25 cellular contexts compared by ENCODE assay signal in genomic region chr12:32471601-32472001, GRCh38.
DNase-seq lines count a peak whose midpoint lies in the region; ATAC-seq and TF ChIP-seq lines count a peak whose summit lies in the region.
"Had no signal": no experiment of that assay in that cellular context is flagged by ENCODE, and none has a peak within 500 bp of the region (broad histone marks: within the 10 kb centered on the region; RNA-seq: fewer than 3 reads in every experiment).

No MANE protein-coding gene starts in this region.

- in situ Hi-C loops in GM13976 (cut with MboI; ENCODE audit: low sequenced_read_pairs, unreplicated experiment), result loop anchor here (25.0 kb wide), 1 partner anchor 1541 kb away; the partner anchor contains the start of gene ALG10

- peaks cover 14% of the 10 kb centered on the region for H3K36me3 ChIP-seq in RWPE2 (ENCODE audit: low read depth)
- H3K36me3 ChIP-seq: BLaER1, MG63, sigmoid colon, stomach, thyroid gland had no signal

- peak overlapping the region; percentile 28 for H3K27ac Mint-ChIP-seq in glutamatergic neuron (ENCODE audit: unreplicated experiment)
- H3K27ac Mint-ChIP-seq: activated CD8-positive, alpha-beta T cell treated with anti-CD3 and anti-CD28 coated beads, Interleukin-2, amount 10 ng/mL, durations not matched to agents 7 days and 5 days; activated naive CD8-positive, alpha-beta T cell treated with anti-CD3 and anti-CD28 coated beads for 36 hours; T-helper 17 cell had no signal

- H3K4me1 ChIP-seq in RWPE2 (ENCODE audit: insufficient read depth, poor library complexity, severe bottlenecking), result no peaks in the 10 kb centered on the region
- H3K4me1 ChIP-seq: sigmoid colon had no signal

- H3K9me3 ChIP-seq in RWPE2 (ENCODE audit: severe bottlenecking), result no peaks in the 10 kb centered on the region
- H3K9me3 ChIP-seq: MG63, sigmoid colon, SK-N-SH, stomach, thyroid gland had no signal

- peak; percentile 29; the same call in 1 of the 3 replicates for ATAC-seq in RWPE2 (ENCODE audit: low read depth)
- ATAC-seq: activated CD8-positive, alpha-beta T cell treated with anti-CD3 and anti-CD28 coated beads, Interleukin-2, amount 10 ng/mL, durations not matched to agents 7 days and 5 days; T-helper 17 cell had no signal

- no peaks in the 10 kb centered on the region for H3K27me3 Mint-ChIP-seq in glutamatergic neuron (ENCODE audit: unreplicated experiment)
- H3K27me3 Mint-ChIP-seq: activated naive CD8-positive, alpha-beta T cell treated with anti-CD3 and anti-CD28 coated beads for 36 hours; T-helper 17 cell had no signal

- no peak overlapping the region for H3K4me3 Mint-ChIP-seq in glutamatergic neuron (ENCODE audit: unreplicated experiment)
- H3K4me3 Mint-ChIP-seq: activated CD8-positive, alpha-beta T cell treated with anti-CD3 and anti-CD28 coated beads, Interleukin-2, amount 10 ng/mL, durations not matched to agents 7 days and 5 days; activated naive CD8-positive, alpha-beta T cell treated with anti-CD3 and anti-CD28 coated beads for 36 hours; T-helper 17 cell had no signal

- peaks cover 10% of the 10 kb centered on the region for H3K4me1 Mint-ChIP-seq in glutamatergic neuron (ENCODE audit: low read depth, unreplicated experiment)
- H3K4me1 Mint-ChIP-seq: T-helper 17 cell had no signal

- H3K4me3 ChIP-seq in RWPE2 (ENCODE audit: severe bottlenecking), result no peak overlapping the region
- H3K4me3 ChIP-seq: BLaER1, lung, MG63, sigmoid colon, stomach, thyroid gland had no signal

- peak; percentile 26 for DNase-seq in GM13976 (ENCODE audit: low spot score)
- DNase-seq in RWPE2 (ENCODE audit: low spot score), result no peak
- no peak for DNase-seq in glutamatergic neuron
- peak; percentile 88 for DNase-seq in renal cortical epithelial cell (ENCODE audit: low read depth)
- no peak for DNase-seq in stimulated activated CD4-positive, alpha-beta T cell treated with anti-CD3 and anti-CD28 coated beads, Interleukin-4, amount 100 ng/mL, for 24 hours
- DNase-seq in NCI-H446 (lab: John Stamatoyannopoulos, UW), result no peak
- no peak for DNase-seq in NCI-H2227 treated with DMSO at 0.1 percent for 48 hours (lab: John Stamatoyannopoulos, UW)
- DNase-seq: activated CD4-positive, alpha-beta T cell treated with anti-CD3 and anti-CD28 coated beads for 1 hour; activated CD8-positive, alpha-beta T cell treated with anti-CD3 and anti-CD28 coated beads, Interleukin-2, amount 10 ng/mL, durations not matched to agents 7 days and 5 days; activated effector memory CD4-positive, alpha-beta T cell treated with anti-CD3 and anti-CD28 coated beads, Interleukin-2, amount 50 U/mL, for 16 hours; activated naive CD8-positive, alpha-beta T cell treated with anti-CD3 and anti-CD28 coated beads for 36 hours; aorta; dermis blood vessel endothelial cell; GDM1; MG63; NCI-H2029; NCI-H748 treated with DMSO at 0.1 percent for 48 hours; sigmoid colon; SK-N-SH; stimulated activated CD8-positive, alpha-beta memory T cell treated with anti-CD3 and anti-CD28 coated beads, Interleukin-4, amount 100 ng/mL, for 48 hours; stomach; T-helper 17 cell; thyroid gland had no signal

- no peaks in the 10 kb centered on the region for H3K36me3 Mint-ChIP-seq in glutamatergic neuron (ENCODE audit: unreplicated experiment)
- H3K36me3 Mint-ChIP-seq: activated naive CD8-positive, alpha-beta T cell treated with anti-CD3 and anti-CD28 coated beads for 36 hours had no signal

- no peak overlapping the region for H3K27ac ChIP-seq in RWPE2 (ENCODE audit: poor library complexity, severe bottlenecking)
- H3K27ac ChIP-seq: sigmoid colon, stomach, thyroid gland had no signal

- no peaks in the 10 kb centered on the region for H3K27me3 ChIP-seq in RWPE2 (ENCODE audit: insufficient read depth, poor library complexity, severe bottlenecking)
- H3K27me3 ChIP-seq: BLaER1, MG63, sigmoid colon, stomach, thyroid gland had no signal

- TF ChIP-seq CTCF in GM13976 (IDR thresholded peaks at IDR 0.05; ENCODE audit: borderline replicate concordance, control extremely low read depth, extremely low read depth, insufficient read depth, missing control alignments) (no peak), RWPE2 (IDR thresholded peaks at IDR 0.05; ENCODE audit: poor library complexity, severe bottlenecking) (no peak), glutamatergic neuron (IDR thresholded peaks at IDR 0.05; ENCODE audit: partially characterized antibody, unreplicated experiment) (no peak)

- peaks cover 13% of the 10 kb centered on the region for H3K9me3 Mint-ChIP-seq in glutamatergic neuron (ENCODE audit: unreplicated experiment)
- H3K9me3 Mint-ChIP-seq: activated naive CD8-positive, alpha-beta T cell treated with anti-CD3 and anti-CD28 coated beads for 36 hours had no signal

Comparison
In these comparisons a context has a peak if more than half of its experiments do, and no peak if none do; other contexts are left out.
1. DNase-seq: peak in GM13976 (single experiment) and renal cortical epithelial cell (single experiment); none in RWPE2 (single experiment), glutamatergic neuron (single experiment), stimulated activated CD4-positive, alpha-beta T cell treated with anti-CD3 and anti-CD28 coated beads, Interleukin-4, amount 100 ng/mL, for 24 hours (single experiment), NCI-H446 (0 of 2) and NCI-H2227 treated with DMSO at 0.1 percent for 48 hours (single experiment).